24 cellular contexts compared by ENCODE assay signal in the genomic region with DNA sequence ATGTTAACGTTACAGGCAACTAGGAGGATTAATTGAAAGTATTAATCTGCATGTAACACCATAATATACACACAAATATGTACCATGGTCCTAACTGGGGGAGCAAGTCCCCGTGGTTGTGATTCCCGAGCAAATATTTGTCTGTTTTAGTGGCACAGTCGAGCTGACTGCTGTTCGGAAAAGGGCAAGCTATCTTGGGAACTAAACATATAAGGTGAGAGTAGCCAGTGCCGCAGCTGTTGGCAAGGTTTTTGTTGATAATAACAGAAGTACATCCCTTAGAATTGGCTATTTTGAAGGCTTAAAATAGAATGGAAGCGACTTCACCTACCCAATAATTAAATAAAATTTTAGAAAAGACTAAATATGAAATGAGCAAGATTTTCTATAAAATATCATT.
"Had no signal": no experiment of that assay in that cellular context is flagged by ENCODE, and none has a peak within 500 bp of the region (broad histone marks: within the 10 kb centered on the region; RNA-seq: fewer than 3 reads in every experiment).

No MANE protein-coding gene starts in this region.

- H3K4me1 Mint-ChIP-seq: activated CD4-positive, alpha-beta memory T cell treated with anti-CD3 and anti-CD28 coated beads, Interleukin-2, amount 10 ng/mL, durations not matched to agents 7 days and 5 days; activated CD8-positive, alpha-beta memory T cell treated with anti-CD3 and anti-CD28 coated beads, Interleukin-2, amount 10 ng/mL, durations not matched to agents 7 days and 5 days; activated naive CD8-positive, alpha-beta T cell treated with anti-CD3 and anti-CD28 coated beads for 36 hours; central memory CD8-positive, alpha-beta T cell; immature natural killer cell; memory B cell; naive thymus-derived CD8-positive, alpha-beta T cell; T-cell had no signal

- H3K27ac Mint-ChIP-seq: activated CD4-positive, alpha-beta memory T cell treated with anti-CD3 and anti-CD28 coated beads, Interleukin-2, amount 10 ng/mL, durations not matched to agents 7 days and 5 days; activated CD8-positive, alpha-beta memory T cell treated with anti-CD3 and anti-CD28 coated beads, Interleukin-2, amount 10 ng/mL, durations not matched to agents 7 days and 5 days; activated naive CD8-positive, alpha-beta T cell treated with anti-CD3 and anti-CD28 coated beads for 36 hours; endodermal cell; immature natural killer cell; memory B cell; naive thymus-derived CD8-positive, alpha-beta T cell; T-cell had no signal

- H3K9me3 Mint-ChIP-seq: activated CD4-positive, alpha-beta memory T cell treated with anti-CD3 and anti-CD28 coated beads, Interleukin-2, amount 10 ng/mL, durations not matched to agents 7 days and 5 days; activated naive CD8-positive, alpha-beta T cell treated with anti-CD3 and anti-CD28 coated beads for 36 hours; central memory CD8-positive, alpha-beta T cell; endodermal cell; immature natural killer cell; memory B cell; naive thymus-derived CD8-positive, alpha-beta T cell; T-cell had no signal

- H3K4me3 Mint-ChIP-seq: activated CD4-positive, alpha-beta memory T cell treated with anti-CD3 and anti-CD28 coated beads, Interleukin-2, amount 10 ng/mL, durations not matched to agents 7 days and 5 days; activated CD8-positive, alpha-beta memory T cell treated with anti-CD3 and anti-CD28 coated beads, Interleukin-2, amount 10 ng/mL, durations not matched to agents 7 days and 5 days; activated naive CD8-positive, alpha-beta T cell treated with anti-CD3 and anti-CD28 coated beads for 36 hours; central memory CD8-positive, alpha-beta T cell; endodermal cell; immature natural killer cell; memory B cell; naive thymus-derived CD8-positive, alpha-beta T cell; T-cell had no signal

- ATAC-seq: activated CD8-positive, alpha-beta memory T cell treated with anti-CD3 and anti-CD28 coated beads, Interleukin-2, amount 10 ng/mL, durations not matched to agents 7 days and 5 days; mucosa of descending colon; naive thymus-derived CD8-positive, alpha-beta T cell; T-cell had no signal

- H3K4me3 ChIP-seq: colonic mucosa, mucosa of descending colon, testis, upper lobe of left lung had no signal

- DNase-seq: activated CD4-positive, alpha-beta memory T cell treated with anti-CD3 and anti-CD28 coated beads, Interleukin-2, amount 10 ng/mL, durations not matched to agents 7 days and 5 days; activated CD4-positive, alpha-beta T cell treated with anti-CD3 and anti-CD28 coated beads for 48 hours; activated CD4-positive, CD25-positive, alpha-beta regulatory T cell; activated CD8-positive, alpha-beta memory T cell treated with anti-CD3 and anti-CD28 coated beads, Interleukin-2, amount 10 ng/mL, durations not matched to agents 7 days and 5 days; activated naive CD4-positive, alpha-beta T cell; activated naive CD8-positive, alpha-beta T cell treated with anti-CD3 and anti-CD28 coated beads for 36 hours; amygdala; colonic mucosa; endodermal cell; immature natural killer cell; kidney glomerular epithelial cell; mucosa of descending colon; naive thymus-derived CD8-positive, alpha-beta T cell; posterior cingulate gyrus; small intestine; stimulated activated CD4-positive, alpha-beta T cell treated with anti-CD3 and anti-CD28 coated beads, Interleukin-15, amount 100 ng/mL, for 24 hours; stimulated activated CD4-positive, alpha-beta T cell treated with anti-CD3 and anti-CD28 coated beads, Interleukin-4, amount 100 ng/mL, for 1 hour; T-cell; T1000; testis; upper lobe of left lung had no signal

- H3K27me3 Mint-ChIP-seq: activated CD4-positive, alpha-beta memory T cell treated with anti-CD3 and anti-CD28 coated beads, Interleukin-2, amount 10 ng/mL, durations not matched to agents 7 days and 5 days; activated CD8-positive, alpha-beta memory T cell treated with anti-CD3 and anti-CD28 coated beads, Interleukin-2, amount 10 ng/mL, durations not matched to agents 7 days and 5 days; activated naive CD8-positive, alpha-beta T cell treated with anti-CD3 and anti-CD28 coated beads for 36 hours; central memory CD8-positive, alpha-beta T cell; memory B cell; naive thymus-derived CD8-positive, alpha-beta T cell; T-cell had no signal

- H3K4me1 ChIP-seq: testis, upper lobe of left lung had no signal

- H3K36me3 ChIP-seq: colonic mucosa, upper lobe of left lung had no signal

- H3K9me3 ChIP-seq: colonic mucosa, mucosa of descending colon, testis, upper lobe of left lung had no signal

- FAIRE-seq: frontal cortex had no signal

- H3K27me3 ChIP-seq: colonic mucosa, testis, upper lobe of left lung had no signal

- H3K27ac ChIP-seq: colonic mucosa, testis, upper lobe of left lung had no signal
